8 cellular contexts compared by ENCODE assay signal in the genomic region with DNA sequence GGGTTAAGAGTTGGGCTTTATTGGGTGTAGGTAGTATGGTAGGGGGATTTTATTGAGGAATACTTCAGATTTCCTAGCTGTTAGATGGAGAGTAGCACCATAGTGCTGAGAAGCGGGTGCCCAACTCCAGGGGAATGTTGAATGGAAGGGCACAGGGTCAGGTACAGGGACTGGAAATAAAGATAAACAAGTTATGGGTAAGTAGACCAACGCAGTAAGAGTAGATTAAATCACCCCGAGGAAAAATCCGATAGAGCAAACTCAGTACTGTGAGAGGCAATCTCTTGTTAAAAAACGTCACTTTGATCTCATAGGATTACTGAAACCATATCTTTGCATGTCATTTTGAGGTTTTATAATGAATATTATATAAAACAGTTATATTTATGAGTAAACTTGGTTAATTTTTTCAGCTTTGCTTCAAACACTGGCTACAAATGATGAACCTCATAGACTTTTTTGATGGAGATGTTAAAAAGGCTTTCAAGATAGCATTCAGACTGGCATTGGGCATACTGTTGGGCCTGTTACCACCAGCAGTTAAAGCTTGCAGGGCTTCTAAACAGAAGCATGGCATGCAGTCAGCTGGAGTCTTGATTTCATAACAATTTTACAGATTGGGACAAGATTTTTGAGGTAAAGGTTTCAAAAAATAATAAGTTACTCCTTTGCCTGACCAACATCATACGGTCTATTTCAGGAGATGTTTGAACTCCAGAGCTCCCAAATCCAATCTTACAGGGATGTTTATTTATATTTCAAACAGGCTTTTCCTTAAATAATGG. TPM values are rescaled to one million over a fixed set of nuclear protein-coding genes. Genes with fewer than 3 reads are reported as not detected.
A peak's percentile ranks its signal among the peaks of the same experiment; 100 is the strongest.
DNase-seq lines count a peak whose midpoint lies in the region; ATAC-seq and TF ChIP-seq lines count a peak whose summit lies in the region.
"Had no signal": no experiment of that assay in that cellular context is flagged by ENCODE, and none has a peak within 500 bp of the region (broad histone marks: within the 10 kb centered on the region; RNA-seq: fewer than 3 reads in every experiment).

No MANE protein-coding gene starts in this region.

- WGBS in GM23248 (ENCODE audit: low coverage in 1 of 2, low lambda C conversion rate in 2 of 2, missing lambda C conversion rate in 2 of 2), 2 experiments: 24 to 30% methylated on average over 6 of the region's 6 CpGs

- H3K27me3 Mint-ChIP-seq in endothelial cell (ENCODE audit: unreplicated experiment): no peaks in the 10 kb centered on the region

- no peaks in the 10 kb centered on the region for H4K20me1 ChIP-seq in GM23248 (ENCODE audit: insufficient read depth)
- H4K20me1 ChIP-seq in PC-9 (ENCODE audit: insufficient read depth): peaks cover 10% of the 10 kb centered on the region

- H3K4me3 Mint-ChIP-seq in endothelial cell (ENCODE audit: unreplicated experiment): peak overlapping the region; percentile 48
- H3K4me3 Mint-ChIP-seq: mesothelial cell of epicardium had no signal

- H3K36me3 ChIP-seq in GM23248 (ENCODE audit: low read depth) (no peaks in the 10 kb centered on the region), PC-9 (ENCODE audit: low read depth) (peaks cover 39% of the 10 kb centered on the region), skeletal muscle satellite cell (ENCODE audit: insufficient read depth, low read length) (peaks cover 7% of the 10 kb centered on the region)

- TF ChIP-seq CTCF in PC-9 (conservative IDR thresholded peaks at IDR 0.05): no peak
- no peak for TF ChIP-seq CTCF in endothelial cell (IDR thresholded peaks at IDR 0.05; ENCODE audit: unreplicated experiment)

- H3K4me3 ChIP-seq in GM23248 (peak overlapping the region; percentile 86), PC-9 (no peak overlapping the region), skeletal muscle satellite cell (ENCODE audit: low read length) (peak overlapping the region; percentile 7)

- H3K36me3 Mint-ChIP-seq in endothelial cell (ENCODE audit: low read depth, unreplicated experiment): no peaks in the 10 kb centered on the region
- H3K36me3 Mint-ChIP-seq: mesothelial cell of epicardium had no signal

- no TSS peak for BruUV-seq in PC-9 (replicated peaks; lab: Mats Ljungman, UMichigan)

- H3K4me1 ChIP-seq in GM23248 (ENCODE audit: insufficient read depth) (peaks cover 86% of the 10 kb centered on the region), PC-9 (replicated peaks; ENCODE audit: insufficient read depth) (peaks cover 72% of the 10 kb centered on the region), skeletal muscle satellite cell (ENCODE audit: control insufficient read depth, insufficient read depth, low read length) (peaks cover 47% of the 10 kb centered on the region)

- intact Hi-C loops in PC-9 (cut with micrococcal nuclease; ENCODE audit: unreplicated experiment): loop anchor here (2.0 to 10.0 kb wide), 5 partner anchors 139 to 611 kb away; partner anchors contain the start of gene AGR2

- no peaks in the 10 kb centered on the region for H3K27me3 ChIP-seq in GM23248 (replicated peaks; ENCODE audit: insufficient read depth)
- no peaks in the 10 kb centered on the region for H3K27me3 ChIP-seq in PC-9 (ENCODE audit: insufficient read depth, low read depth)
- no peaks in the 10 kb centered on the region for H3K27me3 ChIP-seq in skeletal muscle satellite cell (ENCODE audit: control insufficient read depth, insufficient read depth, low read length)

- H3K27ac Mint-ChIP-seq in endothelial cell (ENCODE audit: unreplicated experiment): no peak overlapping the region
- H3K27ac Mint-ChIP-seq: mesothelial cell of epicardium had no signal

- H3K9me2 ChIP-seq in GM23248 (ENCODE audit: insufficient read depth) (no peaks in the 10 kb centered on the region), PC-9 (ENCODE audit: insufficient read depth) (no peaks in the 10 kb centered on the region)

- POLR2A ChIA-PET in PC-9 (lab: Charles Lee; ENCODE audit: unreplicated experiment): interaction anchor here (0.6 kb wide), 2 partner anchors 66 to 323 kb away, joined by 4 to 5 read pairs; no protein-coding TSS in a partner anchor

- H3F3A ChIP-seq in GM23248 (ENCODE audit: insufficient read depth) (peaks cover 36% of the 10 kb centered on the region), PC-9 (ENCODE audit: insufficient read depth, low read depth) (peaks cover 23% of the 10 kb centered on the region)

- CTCF ChIA-PET in PC-9 (lab: Charles Lee): interaction anchor here (0.7 to 1.6 kb wide), 3 partner anchors 226 to 323 kb away, joined by 3 to 4 read pairs (median 3); no protein-coding TSS in a partner anchor

- H3K4me2 ChIP-seq in GM23248 (ENCODE audit: unreplicated experiment) (peak overlapping the region; percentile 93), PC-9 (peak overlapping the region; percentile 51), skeletal muscle satellite cell (ENCODE audit: low read length) (peak overlapping the region; percentile 70)

- ATAC-seq in GM18868 (IDR thresholded peaks at IDR 0.05; ENCODE audit: unreplicated experiment): no peak

- DNase-seq in GM23248 (peak; percentile 46), PC-9 (no peak), endothelial cell (ENCODE audit: low spot score) (no peak), UCSD-AML1 (lab: John Stamatoyannopoulos, UW; ENCODE audit: unreplicated experiment) (no peak), pons (ENCODE audit: low spot score) (no peak)

- H3K9me3 Mint-ChIP-seq in endothelial cell (ENCODE audit: unreplicated experiment): no peaks in the 10 kb centered on the region
- H3K9me3 Mint-ChIP-seq: mesothelial cell of epicardium had no signal

- in situ Hi-C loops in GM23248 (cut with MboI): loop anchor here (10.0 kb wide), 3 partner anchors 229 to 339 kb away; no protein-coding TSS in a partner anchor

- H2AFZ ChIP-seq in GM23248: no peak overlapping the region
- no peak overlapping the region for H2AFZ ChIP-seq in PC-9

- H3K9me3 ChIP-seq in GM23248 (ENCODE audit: low read depth) (no peaks in the 10 kb centered on the region), PC-9 (ENCODE audit: insufficient read depth, low read depth) (peaks cover 15% of the 10 kb centered on the region), skeletal muscle satellite cell (replicated peaks; ENCODE audit: low read length) (no peaks in the 10 kb centered on the region)

- peak overlapping the region; percentile 35 for H3K9ac ChIP-seq in GM23248
- no peak overlapping the region for H3K9ac ChIP-seq in skeletal muscle satellite cell (ENCODE audit: low read depth, low read length)

- H3K27ac ChIP-seq in GM23248 (peak overlapping the region; percentile 62), PC-9 (peak overlapping the region; percentile 66)

- H3K79me2 ChIP-seq in GM23248 (ENCODE audit: insufficient read depth): peaks cover 100% of the 10 kb centered on the region
- H3K79me2 ChIP-seq in PC-9 (ENCODE audit: low read depth): peaks cover 100% of the 10 kb centered on the region

- peaks cover 21% of the 10 kb centered on the region for H3K4me1 Mint-ChIP-seq in endothelial cell (ENCODE audit: unreplicated experiment)

RNA-seq across cellular contexts. Expression of gene AHR, which starts 7.1 kb away (rescaled TPM):
- total RNA-seq in GM23248 (2014; rRNA removed; shearing (Covaris generic)): 90.4 and 98.7 TPM in 2 replicates
- polyA plus RNA-seq in GM23248 (2016; fragmentation: Nextera tagmentation; extraction: Ambion mirVana): 18.6 and 19.0 TPM in 2 replicates
- 46.4 and 61.3 TPM in 2 replicates for total RNA-seq in PC-9 (2021)
- total RNA-seq in endothelial cell (ENCODE audit: unreplicated experiment): 73.9 TPM
- total RNA-seq in skeletal muscle satellite cell (2012; rRNA removed): 97.9 and 134 TPM in 2 replicates
